In the genomic region with DNA sequence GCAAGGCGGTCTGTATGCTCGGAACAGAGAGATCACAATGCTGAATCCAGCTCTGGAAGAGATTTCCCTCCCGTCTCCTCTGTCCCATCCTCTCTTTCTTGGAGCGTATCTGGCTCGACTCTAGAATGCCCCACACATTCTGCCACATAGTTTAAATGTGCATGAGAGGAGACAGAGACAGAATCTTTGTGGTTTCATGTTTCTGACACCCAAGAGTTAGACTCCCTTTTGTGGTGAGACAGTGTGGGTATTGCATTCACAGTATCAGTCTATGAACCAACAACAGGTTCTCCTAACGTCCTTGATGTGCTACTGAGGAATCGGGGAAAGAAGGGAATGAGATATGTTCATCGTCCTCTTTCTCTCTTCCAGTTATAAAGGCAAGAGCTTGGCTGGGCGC, we compare ENCODE assay signal across 13 cellular contexts. TPM values are rescaled to one million over a fixed set of nuclear protein-coding genes. Genes with fewer than 3 reads are reported as not detected.
"Had no signal": no experiment of that assay in that cellular context is flagged by ENCODE, and none has a peak within 500 bp of the region (broad histone marks: within the 10 kb centered on the region; RNA-seq: fewer than 3 reads in every experiment).

No MANE protein-coding gene starts in this region.

- DNase-seq: activated CD4-positive, alpha-beta T cell treated with anti-CD3 and anti-CD28 coated beads for 1 hour; activated CD8-positive, alpha-beta T cell treated with anti-CD3 and anti-CD28 coated beads for 36 hours; activated naive CD4-positive, alpha-beta T cell treated with anti-CD3 and anti-CD28 coated beads for 36 hours; esophagus squamous epithelium; foreskin fibroblast; left colon; occipital lobe; stimulated activated CD4-positive, alpha-beta T cell treated with anti-CD3 and anti-CD28 coated beads, Interleukin-2, amount 100 ng/mL, for 24 hours; stimulated activated naive CD4-positive, alpha-beta T cell; upper lobe of left lung had no signal

- H3K9me3 Mint-ChIP-seq: activated CD8-positive, alpha-beta T cell treated with anti-CD3 and anti-CD28 coated beads for 36 hours; activated naive CD4-positive, alpha-beta T cell treated with anti-CD3 and anti-CD28 coated beads for 36 hours; naive thymus-derived CD8-positive, alpha-beta T cell had no signal

- H3K36me3 Mint-ChIP-seq: naive thymus-derived CD8-positive, alpha-beta T cell had no signal

- ATAC-seq: activated CD8-positive, alpha-beta T cell treated with anti-CD3 and anti-CD28 coated beads for 36 hours; left colon; naive thymus-derived CD8-positive, alpha-beta T cell; sciatic nerve had no signal

- H3K4me3 Mint-ChIP-seq: activated CD8-positive, alpha-beta T cell treated with anti-CD3 and anti-CD28 coated beads for 36 hours; activated naive CD4-positive, alpha-beta T cell treated with anti-CD3 and anti-CD28 coated beads for 36 hours; naive thymus-derived CD8-positive, alpha-beta T cell had no signal

- H3K27ac Mint-ChIP-seq: activated CD8-positive, alpha-beta T cell treated with anti-CD3 and anti-CD28 coated beads for 36 hours; activated naive CD4-positive, alpha-beta T cell treated with anti-CD3 and anti-CD28 coated beads for 36 hours; naive thymus-derived CD8-positive, alpha-beta T cell had no signal

RNA-seq across cellular contexts. Expression of a gene that starts 25.3 kb away (rescaled TPM):
- total RNA-seq: activated CD8-positive, alpha-beta T cell treated with anti-CD3 and anti-CD28 coated beads for 36 hours; activated naive CD4-positive, alpha-beta T cell treated with anti-CD3 and anti-CD28 coated beads for 36 hours; lung microvascular endothelial cell had no signal

RNA-seq across cellular contexts. Expression of a gene that starts 29.7 kb away (rescaled TPM):
- total RNA-seq: activated naive CD4-positive, alpha-beta T cell treated with anti-CD3 and anti-CD28 coated beads for 36 hours had no signal
